ENCODE assay signal across 8 cellular contexts in genomic region chr19:47471733-47472457, GRCh38. TPM values are rescaled to one million over a fixed set of nuclear protein-coding genes. Genes with fewer than 3 reads are reported as not detected.
DNase-seq lines count a peak whose midpoint lies in the region; ATAC-seq and FAIRE-seq lines count a peak whose summit lies in the region.

A gene with protein sequence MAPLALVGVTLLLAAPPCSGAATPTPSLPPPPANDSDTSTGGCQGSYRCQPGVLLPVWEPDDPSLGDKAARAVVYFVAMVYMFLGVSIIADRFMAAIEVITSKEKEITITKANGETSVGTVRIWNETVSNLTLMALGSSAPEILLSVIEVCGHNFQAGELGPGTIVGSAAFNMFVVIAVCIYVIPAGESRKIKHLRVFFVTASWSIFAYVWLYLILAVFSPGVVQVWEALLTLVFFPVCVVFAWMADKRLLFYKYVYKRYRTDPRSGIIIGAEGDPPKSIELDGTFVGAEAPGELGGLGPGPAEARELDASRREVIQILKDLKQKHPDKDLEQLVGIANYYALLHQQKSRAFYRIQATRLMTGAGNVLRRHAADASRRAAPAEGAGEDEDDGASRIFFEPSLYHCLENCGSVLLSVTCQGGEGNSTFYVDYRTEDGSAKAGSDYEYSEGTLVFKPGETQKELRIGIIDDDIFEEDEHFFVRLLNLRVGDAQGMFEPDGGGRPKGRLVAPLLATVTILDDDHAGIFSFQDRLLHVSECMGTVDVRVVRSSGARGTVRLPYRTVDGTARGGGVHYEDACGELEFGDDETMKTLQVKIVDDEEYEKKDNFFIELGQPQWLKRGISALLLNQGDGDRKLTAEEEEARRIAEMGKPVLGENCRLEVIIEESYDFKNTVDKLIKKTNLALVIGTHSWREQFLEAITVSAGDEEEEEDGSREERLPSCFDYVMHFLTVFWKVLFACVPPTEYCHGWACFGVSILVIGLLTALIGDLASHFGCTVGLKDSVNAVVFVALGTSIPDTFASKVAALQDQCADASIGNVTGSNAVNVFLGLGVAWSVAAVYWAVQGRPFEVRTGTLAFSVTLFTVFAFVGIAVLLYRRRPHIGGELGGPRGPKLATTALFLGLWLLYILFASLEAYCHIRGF (minus strand): TSS chr19:47471893. CDS start chr19:47466403, 5,490 bp downstream.

- peak; percentile 78 for ATAC-seq in left ventricle myocardium superior
- no peak for ATAC-seq in HG03520 (IDR thresholded peaks at IDR 0.05; ENCODE audit: unreplicated experiment)

- FAIRE-seq in RCC 7860 (lab: Jason Lieb, UNC): no peak

- H3K36me3 ChIP-seq in SK-N-MC (ENCODE audit: insufficient read depth, low read length): no peaks in the 10 kb centered on the region

- intact Hi-C loops in left ventricle myocardium superior (cut with micrococcal nuclease): no loop called here

- no peak within 1 kb of the TSS for H3K27ac ChIP-seq in SK-N-MC

- no peak within 1 kb of the TSS for H3K4me3 ChIP-seq in Jurkat, Clone E6-1 (ENCODE audit: low read length)
- H3K4me3 ChIP-seq in SK-N-MC: peak within 1 kb of the TSS; percentile 73

- H3K9me3 ChIP-seq in SK-N-MC (ENCODE audit: low read depth, low read length): no peaks in the 10 kb centered on the region

- DNase-seq in CMK (ENCODE audit: low read depth) (peak; percentile 76), SK-N-MC (ENCODE audit: low read depth, low spot score) (peak; percentile 35), amniotic epithelial cell (ENCODE audit: low read depth) (peak; percentile 75), left ventricle myocardium superior (peak; percentile 77), renal cortical epithelial cell (ENCODE audit: low read depth) (peak; percentile 25), RCC 7860 (ENCODE audit: low spot score) (no peak)
- peak; percentile 89 for DNase-seq in Jurkat, Clone E6-1 (ENCODE audit: low read depth, low spot score)

- H3K9ac ChIP-seq in SK-N-MC (ENCODE audit: insufficient read length): no peak within 1 kb of the TSS

RNA-seq across cellular contexts. Expression of the gene that starts here (rescaled TPM):
- polyA plus RNA-seq in Jurkat, Clone E6-1 (2012; ENCODE audit: insufficient read depth, insufficient read length): not detected
- total RNA-seq in left ventricle myocardium superior: not detected
- 0.30 and 1.6 TPM in 2 replicates for total RNA-seq in renal cortical epithelial cell

Comparison
In these comparisons a context has a peak if more than half of its experiments do, and no peak if none do; other contexts are left out.
1. Peak in DNase-seq and ATAC-seq in left ventricle myocardium superior; RNA of the gene not detected or under 1 TPM.